In the genomic region with DNA sequence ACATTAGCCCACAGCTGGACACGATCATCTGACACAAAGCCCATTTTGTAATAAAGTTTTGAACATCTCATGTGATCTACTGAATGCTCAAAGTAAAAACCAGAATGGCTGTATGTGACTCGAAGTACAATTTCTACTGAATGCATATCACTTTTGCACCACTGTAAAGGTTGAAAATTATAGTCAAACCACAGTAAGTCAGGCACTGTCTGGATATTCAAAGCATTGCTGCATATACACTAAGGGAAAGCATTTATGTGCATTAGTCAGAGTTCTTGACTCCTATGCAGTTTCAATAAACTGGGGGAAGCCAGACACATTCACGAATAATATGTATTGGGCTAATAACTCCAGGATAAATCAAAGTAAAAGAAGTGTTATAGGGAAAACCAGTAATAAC, we compare ENCODE assay signal across 1 cellular context.
TF ChIP-seq lines count a peak whose summit lies in the region.

No MANE protein-coding gene starts in this region.

TF ChIP-seq in endothelial cell of umbilical vein, 7 proteins besides CTCF, POLR2A, EP300 and RAD21:
- TF ChIP-seq FOS (IDR thresholded peaks at IDR 0.05; ENCODE audit: borderline replicate concordance, insufficient read depth, low read length) (no peak), MYC (IDR thresholded peaks at IDR 0.05; ENCODE audit: low read depth, low read length) (no peak), JUN (IDR thresholded peaks at IDR 0.05; ENCODE audit: borderline replicate concordance, insufficient read depth, insufficient read length, low read depth) (no peak), MAX (IDR thresholded peaks at IDR 0.05; ENCODE audit: insufficient read depth, insufficient read length) (no peak), POLR2AphosphoS5 (IDR thresholded peaks at IDR 0.05; ENCODE audit: insufficient read depth, low read depth, low read length) (no peak), GATA2 (IDR thresholded peaks at IDR 0.05; ENCODE audit: insufficient read depth, insufficient read length, low read depth, low read length) (no peak), EZH2 (IDR thresholded peaks at IDR 0.05; ENCODE audit: borderline replicate concordance, low read depth, low read length, severe bottlenecking) (no peak)
